8 cellular contexts compared by ENCODE assay signal in genomic region chr10:112446855-112447691, GRCh38. TPM values are rescaled to one million over a fixed set of nuclear protein-coding genes. Genes with fewer than 3 reads are reported as not detected.
DNase-seq lines count a peak whose midpoint lies in the region; ATAC-seq and TF ChIP-seq lines count a peak whose summit lies in the region.

VTI1A (plus strand) TSS chr10:112447215; CDS start chr10:112447374, 159 bp downstream.
A gene with protein sequence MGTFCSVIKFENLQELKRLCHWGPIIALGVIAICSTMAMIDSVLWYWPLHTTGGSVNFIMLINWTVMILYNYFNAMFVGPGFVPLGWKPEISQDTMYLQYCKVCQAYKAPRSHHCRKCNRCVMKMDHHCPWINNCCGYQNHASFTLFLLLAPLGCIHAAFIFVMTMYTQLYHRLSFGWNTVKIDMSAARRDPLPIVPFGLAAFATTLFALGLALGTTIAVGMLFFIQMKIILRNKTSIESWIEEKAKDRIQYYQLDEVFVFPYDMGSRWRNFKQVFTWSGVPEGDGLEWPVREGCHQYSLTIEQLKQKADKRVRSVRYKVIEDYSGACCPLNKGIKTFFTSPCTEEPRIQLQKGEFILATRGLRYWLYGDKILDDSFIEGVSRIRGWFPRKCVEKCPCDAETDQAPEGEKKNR (minus strand): TSS chr10:112446914. CDS start chr10:112445436, 1,478 bp downstream.

- peak within 1 kb of the TSS; percentile 92 for H3K4me3 ChIP-seq in HUES64 (ENCODE audit: low read length)
- H3K4me3 ChIP-seq in PC-3 (ENCODE audit: low read length) = peak within 1 kb of the TSS; percentile 98
- H3K4me3 ChIP-seq in esophagus muscularis mucosa = peak within 1 kb of the TSS; percentile 65 to 91 (median 88)

- CTCF ChIA-PET in PC-3 (lab: Charles Lee) = interaction anchor here (0.6 kb wide), 1 partner anchor 26 kb away, joined by 3 read pairs; no protein-coding TSS in a partner anchor

- H4K20me1 ChIP-seq in PC-3 (ENCODE audit: low read length) = no peaks in the 10 kb centered on the region

- intact Hi-C loops in PC-3 (cut with micrococcal nuclease) = no loop called here
- intact Hi-C loops in esophagus muscularis mucosa (cut with DNase I) = loop anchor here (10.0 kb wide), 1 partner anchor 262 kb away; the partner anchor contains the start of gene GPAM

- peak within 1 kb of the TSS; percentile 93 for H2AFZ ChIP-seq in PC-3 (ENCODE audit: low read length)

- H3K4me1 Mint-ChIP-seq in activated T-cell treated with anti-CD3 and anti-CD28 coated beads, Interleukin-2, amount 50 U/mL, for 4 hours (ENCODE audit: low read depth) = peaks cover 48% of the 10 kb centered on the region
- H3K4me1 Mint-ChIP-seq in stimulated activated effector memory CD8-positive, alpha-beta T cell treated with anti-CD3 and anti-CD28 coated beads, Interleukin-12 subunit alpha, Interleukin-12 subunit beta, amount 100 ng/mL, for 72 hours = peaks cover 47% of the 10 kb centered on the region

- H3K9me3 Mint-ChIP-seq in activated T-cell treated with anti-CD3 and anti-CD28 coated beads, Interleukin-2, amount 50 U/mL, for 4 hours = no peaks in the 10 kb centered on the region
- H3K9me3 Mint-ChIP-seq in stimulated activated effector memory CD8-positive, alpha-beta T cell treated with anti-CD3 and anti-CD28 coated beads, Interleukin-12 subunit alpha, Interleukin-12 subunit beta, amount 100 ng/mL, for 72 hours = no peaks in the 10 kb centered on the region

- H3K9ac ChIP-seq in HUES64 (ENCODE audit: low read depth, low read length) (peak within 1 kb of the TSS; percentile 97), PC-3 (ENCODE audit: low read length) (peak within 1 kb of the TSS; percentile 93)

- under 1% methylated on average over 63 of the region's 63 CpGs for WGBS in HUES64
- 0% methylated on average over 40 of the region's 63 CpGs for WGBS in esophagus muscularis mucosa

- TF ChIP-seq CTCF in PC-3 (conservative IDR thresholded peaks at IDR 0.05; ENCODE audit: low read depth, low read length) (no peak), esophagus muscularis mucosa (IDR thresholded peaks at IDR 0.05) (peak in 2 of 3 experiments; percentile 10 to 23)

- peak; percentile 45 for DNase-seq in DMS153 (lab: John Stamatoyannopoulos, UW)
- DNase-seq in PC-3 = peak; percentile 75
- DNase-seq in activated T-cell treated with anti-CD3 and anti-CD28 coated beads, Interleukin-2, amount 50 U/mL, for 4 hours = peak; percentile 72
- DNase-seq in esophagus muscularis mucosa (ENCODE audit: extremely low spot score) = peak; percentile 93
- DNase-seq in myocyte (ENCODE audit: low read depth) = peak; percentile 88
- peak; percentile 70 to 90 for DNase-seq in stimulated activated effector memory CD8-positive, alpha-beta T cell treated with anti-CD3 and anti-CD28 coated beads, Interleukin-12 subunit alpha, Interleukin-12 subunit beta, amount 100 ng/mL, for 72 hours (ENCODE audit: low spot score in 2 of 2)

- H3K9me2 ChIP-seq in PC-3 (replicated peaks; ENCODE audit: low read length) = no peaks in the 10 kb centered on the region

- peak within 1 kb of the TSS; percentile 95 for H3K4me2 ChIP-seq in PC-3 (ENCODE audit: low read length)

- peaks cover 51% of the 10 kb centered on the region for H3K79me2 ChIP-seq in PC-3 (ENCODE audit: low read length)

- peak; percentile 93 for ATAC-seq in GM21447 (IDR thresholded peaks at IDR 0.05; ENCODE audit: unreplicated experiment)
- ATAC-seq in PC-3 = peak; percentile 93
- ATAC-seq in activated T-cell treated with anti-CD3 and anti-CD28 coated beads, Interleukin-2, amount 50 U/mL, for 4 hours = peak; percentile 90 to 95
- peak; percentile 97 for ATAC-seq in stimulated activated effector memory CD8-positive, alpha-beta T cell treated with anti-CD3 and anti-CD28 coated beads, Interleukin-12 subunit alpha, Interleukin-12 subunit beta, amount 100 ng/mL, for 72 hours

- H3K27me3 Mint-ChIP-seq in activated T-cell treated with anti-CD3 and anti-CD28 coated beads, Interleukin-2, amount 50 U/mL, for 4 hours (ENCODE audit: low read depth) = no peaks in the 10 kb centered on the region

- H3F3A ChIP-seq in PC-3 (ENCODE audit: low read length, unreplicated experiment) = no peaks in the 10 kb centered on the region

- H3K4me3 Mint-ChIP-seq in activated T-cell treated with anti-CD3 and anti-CD28 coated beads, Interleukin-2, amount 50 U/mL, for 4 hours = peak within 1 kb of the TSS; percentile 97
- H3K4me3 Mint-ChIP-seq in stimulated activated effector memory CD8-positive, alpha-beta T cell treated with anti-CD3 and anti-CD28 coated beads, Interleukin-12 subunit alpha, Interleukin-12 subunit beta, amount 100 ng/mL, for 72 hours = peak within 1 kb of the TSS; percentile 87

- H3K27ac Mint-ChIP-seq in stimulated activated effector memory CD8-positive, alpha-beta T cell treated with anti-CD3 and anti-CD28 coated beads, Interleukin-12 subunit alpha, Interleukin-12 subunit beta, amount 100 ng/mL, for 72 hours = peak within 1 kb of the TSS; percentile 93

- H3K4me1 ChIP-seq in HUES64 (ENCODE audit: insufficient read depth, low read length) = peaks cover 11% of the 10 kb centered on the region; the same call in 1 of the 2 replicates
- peaks cover 11% of the 10 kb centered on the region for H3K4me1 ChIP-seq in PC-3 (ENCODE audit: insufficient read depth, low read length)
- peaks cover 22 to 41% (median 34%) of the 10 kb centered on the region in 4 donors for H3K4me1 ChIP-seq in esophagus muscularis mucosa

- H3K27ac ChIP-seq in HUES64 (ENCODE audit: low read depth, low read length) = peak within 1 kb of the TSS; percentile 91
- H3K27ac ChIP-seq in PC-3 (ENCODE audit: low read length) = peak within 1 kb of the TSS; percentile 71
- peak within 1 kb of the TSS; percentile 86 to 90 (median 88) for H3K27ac ChIP-seq in esophagus muscularis mucosa (replicated peaks in 1 of 4)

- POLR2A ChIA-PET in PC-3 (lab: Charles Lee; ENCODE audit: unreplicated experiment) = interaction anchor here (0.7 kb wide), 1 partner anchor 12 kb away, joined by 6 read pairs; no protein-coding TSS in a partner anchor

- H3K9me3 ChIP-seq in HUES64 (ENCODE audit: insufficient read depth, low read depth, low read length) = no peaks in the 10 kb centered on the region
- no peaks in the 10 kb centered on the region for H3K9me3 ChIP-seq in PC-3 (ENCODE audit: low read length)
- H3K9me3 ChIP-seq in esophagus muscularis mucosa = no peaks in the 10 kb centered on the region

- no TSS peak for BruUV-seq in PC-3 (replicated peaks; lab: Mats Ljungman, UMichigan)

- H3K27me3 ChIP-seq in HUES64 (ENCODE audit: insufficient read depth, low read length) (no peaks in the 10 kb centered on the region), PC-3 (ENCODE audit: low read length) (no peaks in the 10 kb centered on the region), esophagus muscularis mucosa (no peaks in the 10 kb centered on the region)

- no peak for TF ChIP-seq POLR2A in esophagus muscularis mucosa (IDR thresholded peaks at IDR 0.05; ENCODE audit: low read depth)

- H3K36me3 Mint-ChIP-seq in activated T-cell treated with anti-CD3 and anti-CD28 coated beads, Interleukin-2, amount 50 U/mL, for 4 hours (ENCODE audit: insufficient read depth) = peaks cover 28% of the 10 kb centered on the region
- peaks cover 62% of the 10 kb centered on the region for H3K36me3 Mint-ChIP-seq in stimulated activated effector memory CD8-positive, alpha-beta T cell treated with anti-CD3 and anti-CD28 coated beads, Interleukin-12 subunit alpha, Interleukin-12 subunit beta, amount 100 ng/mL, for 72 hours

- TF ChIP-seq EP300 in esophagus muscularis mucosa (IDR thresholded peaks at IDR 0.05) = no peak

- peaks cover 39% of the 10 kb centered on the region for H3K36me3 ChIP-seq in HUES64 (ENCODE audit: insufficient read depth, low read length)
- peaks cover 16% of the 10 kb centered on the region for H3K36me3 ChIP-seq in PC-3 (ENCODE audit: low read depth, low read length)
- peaks cover 0 to 36% (median 18%) of the 10 kb centered on the region in 4 donors for H3K36me3 ChIP-seq in esophagus muscularis mucosa

RNA-seq across cellular contexts. Expression of gene VTI1A, which starts in this region (rescaled TPM):
- polyA plus RNA-seq in HUES64 (2013, experiment 1 of 2) = 9.5 TPM
- 9.8 TPM for polyA plus RNA-seq in HUES64 (2013, experiment 2 of 2)
- total RNA-seq in PC-3 (2014; rRNA removed) (18.1 and 33.1 TPM in 2 replicates), esophagus muscularis mucosa (10 to 100 TPM; 27.6 to 42.7 (median 33.8) TPM), myocyte (28.1 and 35.3 TPM in 2 replicates)
- 10 to 100 TPM; 39.2 to 43.8 (median 42.9) TPM for total RNA-seq in activated T-cell treated with anti-CD3 and anti-CD28 coated beads, Interleukin-2, amount 50 U/mL, for 4 hours
- polyA plus RNA-seq in myocyte (2012) = 10.7 TPM

RNA-seq across cellular contexts. Expression of the second gene that starts in this region (rescaled TPM):
- polyA plus RNA-seq in HUES64 (2013, experiment 1 of 2) = 26.2 TPM
- 20.0 TPM for polyA plus RNA-seq in HUES64 (2013, experiment 2 of 2)
- total RNA-seq in PC-3 (2014; rRNA removed) (12.6 and 17.7 TPM in 2 replicates), esophagus muscularis mucosa (10 to 100 TPM; 15.6 to 21.2 (median 17.3) TPM), myocyte (15.3 and 26.8 TPM in 2 replicates)
- total RNA-seq in activated T-cell treated with anti-CD3 and anti-CD28 coated beads, Interleukin-2, amount 50 U/mL, for 4 hours = 10 to 100 TPM; 33.4 to 40.6 (median 36.2) TPM
- 19.6 TPM for polyA plus RNA-seq in myocyte (2012)

Comparison
In these comparisons a context has a peak if more than half of its experiments do, and no peak if none do; other contexts are left out.
1. Peak in every context shown above with its lines: DNase-seq, ATAC-seq, H3K4me3 ChIP-seq and H3K27ac ChIP-seq.